11 cellular contexts compared by ENCODE assay signal in genomic region chr7:149871576-149871975, GRCh38. TPM values are rescaled to one million over a fixed set of nuclear protein-coding genes. Genes with fewer than 3 reads are reported as not detected.
A peak's percentile ranks its signal among the peaks of the same experiment; 100 is the strongest.
DNase-seq lines count a peak whose midpoint lies in the region; TF ChIP-seq lines count a peak whose summit lies in the region.
"Had no signal": no experiment of that assay in that cellular context is flagged by ENCODE, and none has a peak within 500 bp of the region (broad histone marks: within the 10 kb centered on the region; RNA-seq: fewer than 3 reads in every experiment).

No MANE protein-coding gene starts in this region.

- no peak overlapping the region for H3K4ac ChIP-seq in mesendoderm (ENCODE audit: low read depth, low read length)

- no peak overlapping the region for H4K5ac ChIP-seq in mesendoderm (ENCODE audit: low read length)

- no CpG with 5 or more reads among the region's 1 CpG for WGBS in mesendoderm (ENCODE audit: extremely low coverage, insufficient coverage, low lambda C conversion rate)

- H2BK15ac ChIP-seq in mesendoderm (replicated peaks; ENCODE audit: low read depth) = no peak overlapping the region

- H3K27me3 Mint-ChIP-seq in CD14-positive monocyte (ENCODE audit: low read depth in 3 of 3) = peaks cover 2 to 11% (median 6%) of the 10 kb centered on the region in 3 donors
- H3K27me3 Mint-ChIP-seq in activated T-helper 2 cell treated with anti-CD3 and anti-CD28 coated beads, Interferon-gamma antibody, Interleukin-2, Interleukin-4, amounts not matched to agents 10 μg/mL and 5 μg/mL and 100 μg/mL, durations not matched to agents 14 hours and 24 hours and 36 hours (ENCODE audit: low read depth) = no peaks in the 10 kb centered on the region

- no peaks in the 10 kb centered on the region for H3K36me3 ChIP-seq in mesendoderm (ENCODE audit: control insufficient read depth, insufficient read depth, low read length)

- no peak overlapping the region for H4K8ac ChIP-seq in mesendoderm (ENCODE audit: low read depth, low read length)

- H3K27ac ChIP-seq in mesendoderm (ENCODE audit: low read depth, low read length) = no peak overlapping the region
- H3K27ac ChIP-seq: KMS-11 had no signal

- no peaks in the 10 kb centered on the region for H3K79me2 ChIP-seq in mesendoderm (ENCODE audit: control insufficient read depth, insufficient read depth, low read length)

- no peak overlapping the region for H3K4me3 ChIP-seq in mesendoderm (ENCODE audit: low read length)
- H3K4me3 ChIP-seq: mucosa of descending colon had no signal

- peaks cover 32% of the 10 kb centered on the region for H3K4me1 Mint-ChIP-seq in CD14-positive monocyte
- H3K4me1 Mint-ChIP-seq in activated T-helper 2 cell treated with anti-CD3 and anti-CD28 coated beads, Interferon-gamma antibody, Interleukin-2, Interleukin-4, amounts not matched to agents 10 μg/mL and 5 μg/mL and 100 μg/mL, durations not matched to agents 14 hours and 24 hours and 36 hours (ENCODE audit: low read depth) = peaks cover 69% of the 10 kb centered on the region

- peak overlapping the region in 3 of 7 donors; percentile 14 to 64 (median 46) for H3K27ac Mint-ChIP-seq in CD14-positive monocyte
- peak overlapping the region; percentile 48 for H3K27ac Mint-ChIP-seq in activated T-helper 2 cell treated with anti-CD3 and anti-CD28 coated beads, Interferon-gamma antibody, Interleukin-2, Interleukin-4, amounts not matched to agents 10 μg/mL and 5 μg/mL and 100 μg/mL, durations not matched to agents 14 hours and 24 hours and 36 hours

- intact Hi-C loops in CD14-positive monocyte (cut with micrococcal nuclease) = loop anchor here in 1 of 2 donors (5.0 kb wide), 1 partner anchor 34 kb away; the partner anchor contains the start of gene ZNF862
- intact Hi-C loops in activated T-helper 2 cell treated with anti-CD3 and anti-CD28 coated beads, Interferon-gamma antibody, Interleukin-2, Interleukin-4, amounts not matched to agents 10 μg/mL and 5 μg/mL and 100 μg/mL, durations not matched to agents 14 hours and 24 hours and 36 hours (cut with micrococcal nuclease) = loop anchor here (5.0 to 10.0 kb wide), 5 partner anchors 99 to 1174 kb away; partner anchors contain the start of genes CUL1, GIMAP5, ZNF467 and ZNF775

- peaks cover 0 to 5% of the 10 kb centered on the region in 2 donors for H3K36me3 Mint-ChIP-seq in CD14-positive monocyte
- peaks cover 24% of the 10 kb centered on the region for H3K36me3 Mint-ChIP-seq in activated T-helper 2 cell treated with anti-CD3 and anti-CD28 coated beads, Interferon-gamma antibody, Interleukin-2, Interleukin-4, amounts not matched to agents 10 μg/mL and 5 μg/mL and 100 μg/mL, durations not matched to agents 14 hours and 24 hours and 36 hours (ENCODE audit: low read depth)

- no peak overlapping the region for H3K4me2 ChIP-seq in mesendoderm (ENCODE audit: low read length)
- H3K4me2 ChIP-seq: KMS-11 had no signal

- no peak overlapping the region for H3K9ac ChIP-seq in mesendoderm (ENCODE audit: low read length)
- H3K9ac ChIP-seq: KMS-11 had no signal

- H3K18ac ChIP-seq in mesendoderm (ENCODE audit: low read length) = no peak overlapping the region

- H3K27me3 ChIP-seq in mesendoderm (ENCODE audit: insufficient read depth, low read length, poor library complexity) = peaks cover 3% of the 10 kb centered on the region
- H3K27me3 ChIP-seq: dorsolateral prefrontal cortex had no signal

- H2AK5ac ChIP-seq in mesendoderm (ENCODE audit: low read length) = no peak overlapping the region

- no peak overlapping the region for H3K23ac ChIP-seq in mesendoderm (ENCODE audit: low read length)

- no peaks in the 10 kb centered on the region for H3K9me3 Mint-ChIP-seq in CD14-positive monocyte
- H3K9me3 Mint-ChIP-seq in activated T-helper 2 cell treated with anti-CD3 and anti-CD28 coated beads, Interferon-gamma antibody, Interleukin-2, Interleukin-4, amounts not matched to agents 10 μg/mL and 5 μg/mL and 100 μg/mL, durations not matched to agents 14 hours and 24 hours and 36 hours = no peaks in the 10 kb centered on the region

- no peak overlapping the region for H2BK5ac ChIP-seq in mesendoderm (ENCODE audit: low read length)

- no peaks in the 10 kb centered on the region for H3K79me1 ChIP-seq in mesendoderm (ENCODE audit: low read length)

- peak; percentile 21 for DNase-seq in CD14-positive monocyte (ENCODE audit: low spot score)
- peak; percentile 0 for DNase-seq in ELF-1 (ENCODE audit: low read depth, low spot score)
- DNase-seq in activated T-helper 2 cell treated with anti-CD3 and anti-CD28 coated beads, Interferon-gamma antibody, Interleukin-2, Interleukin-4, amounts not matched to agents 10 μg/mL and 5 μg/mL and 100 μg/mL, durations not matched to agents 14 hours and 24 hours and 36 hours (ENCODE audit: low spot score) = no peak
- peak; percentile 6 for DNase-seq in mucosa of gallbladder (ENCODE audit: low spot score)
- no peak for DNase-seq in NCI-H1436 treated with DMSO at 0.1 percent for 48 hours (lab: John Stamatoyannopoulos, UW)
- no peak for DNase-seq in stimulated activated naive CD4-positive, alpha-beta T cell treated with Interleukin-2 at 50 U/mL for 16 hours (lab: John Stamatoyannopoulos, UW)
- DNase-seq in foreskin melanocyte = no peak
- DNase-seq in mesendoderm = no peak
- DNase-seq: dorsolateral prefrontal cortex, mucosa of descending colon had no signal

- no peak for TF ChIP-seq CTCF in CD14-positive monocyte (IDR thresholded peaks at IDR 0.05)

- H2BK120ac ChIP-seq in mesendoderm (ENCODE audit: low read depth, low read length) = no peak overlapping the region

- no peak overlapping the region for H3K4me3 Mint-ChIP-seq in CD14-positive monocyte
- peak overlapping the region; percentile 38 for H3K4me3 Mint-ChIP-seq in activated T-helper 2 cell treated with anti-CD3 and anti-CD28 coated beads, Interferon-gamma antibody, Interleukin-2, Interleukin-4, amounts not matched to agents 10 μg/mL and 5 μg/mL and 100 μg/mL, durations not matched to agents 14 hours and 24 hours and 36 hours (ENCODE audit: low read depth)

- H3K4me1 ChIP-seq in mesendoderm (ENCODE audit: control insufficient read depth, low read depth, low read length) = no peaks in the 10 kb centered on the region

- no peak overlapping the region for H3K56ac ChIP-seq in mesendoderm (ENCODE audit: low read length)

RNA-seq across cellular contexts. Expression of gene ATP6V0E2, which starts 2.2 kb away (rescaled TPM):
- polyA plus RNA-seq in CD14-positive monocyte = 10 to 100 TPM in 1 of 2 donors, 1 to 10 TPM in 1; 8.2 to 13.3 TPM
- total RNA-seq in activated T-helper 2 cell treated with anti-CD3 and anti-CD28 coated beads, Interferon-gamma antibody, Interleukin-2, Interleukin-4, amounts not matched to agents 10 μg/mL and 5 μg/mL and 100 μg/mL, durations not matched to agents 14 hours and 24 hours and 36 hours = 50.2 and 54.3 TPM in 2 replicates
- 47.0 TPM for total RNA-seq in mucosa of gallbladder
- 10.4 TPM for polyA plus RNA-seq in mesendoderm (2013, experiment 1 of 2)
- 9.8 TPM for polyA plus RNA-seq in mesendoderm (2013, experiment 2 of 2)

RNA-seq across cellular contexts. Expression of gene ZNF862, which starts 33.4 kb away (rescaled TPM):
- polyA plus RNA-seq in CD14-positive monocyte = 1 to 10 TPM; 1.3 to 2.7 TPM
- 14.6 and 16.4 TPM in 2 replicates for total RNA-seq in activated T-helper 2 cell treated with anti-CD3 and anti-CD28 coated beads, Interferon-gamma antibody, Interleukin-2, Interleukin-4, amounts not matched to agents 10 μg/mL and 5 μg/mL and 100 μg/mL, durations not matched to agents 14 hours and 24 hours and 36 hours
- 31.3 TPM for total RNA-seq in mucosa of gallbladder
- polyA plus RNA-seq in mesendoderm (2013, experiment 1 of 2) = 0.20 TPM
- 0.42 TPM for polyA plus RNA-seq in mesendoderm (2013, experiment 2 of 2)

Comparison
In these comparisons a context has a peak if more than half of its experiments do, and no peak if none do; other contexts are left out.
1. DNase-seq: peak in CD14-positive monocyte (single experiment), ELF-1 (single experiment) and mucosa of gallbladder (single experiment); none in activated T-helper 2 cell treated with anti-CD3 and anti-CD28 coated beads, Interferon-gamma antibody, Interleukin-2, Interleukin-4, amounts not matched to agents 10 μg/mL and 5 μg/mL and 100 μg/mL, durations not matched to agents 14 hours and 24 hours and 36 hours (single experiment), NCI-H1436 treated with DMSO at 0.1 percent for 48 hours (single experiment), stimulated activated naive CD4-positive, alpha-beta T cell treated with Interleukin-2 at 50 U/mL for 16 hours (single experiment), foreskin melanocyte (single experiment) and mesendoderm (single experiment).